ENCODE assay signal across 12 cellular contexts in genomic region chr2:68750592-68751396, GRCh38. TPM values are rescaled to one million over a fixed set of nuclear protein-coding genes. Genes with fewer than 3 reads are reported as not detected.
DNase-seq lines count a peak whose midpoint lies in the region; ATAC-seq and TF ChIP-seq lines count a peak whose summit lies in the region.
"Had no signal": no experiment of that assay in that cellular context is flagged by ENCODE, and none has a peak within 500 bp of the region (broad histone marks: within the 10 kb centered on the region; RNA-seq: fewer than 3 reads in every experiment).

No MANE protein-coding gene starts in this region.

- peaks cover 48% of the 10 kb centered on the region for H3K4me1 ChIP-seq in OCI-LY1 (ENCODE audit: insufficient read depth, low read length, severe bottlenecking)
- peaks cover 64 to 100% (median 88%) of the 10 kb centered on the region in 6 donors for H3K4me1 ChIP-seq in spleen
- peaks cover 0 to 8% (median 1%) of the 10 kb centered on the region in 4 donors for H3K4me1 ChIP-seq in tibial artery

- no peak for ATAC-seq in central memory CD8-positive, alpha-beta T cell (replicated peaks; ENCODE audit: extremely low read depth, poor library complexity, severe bottlenecking)
- no peak for ATAC-seq in GM19452 (IDR thresholded peaks at IDR 0.05; ENCODE audit: unreplicated experiment)

- H3K9me3 Mint-ChIP-seq in activated naive CD4-positive, alpha-beta T cell treated with anti-CD3 and anti-CD28 coated beads, Interleukin-2, amount 50 U/mL, for 24 hours, result no peaks in the 10 kb centered on the region
- no peaks in the 10 kb centered on the region for H3K9me3 Mint-ChIP-seq in central memory CD8-positive, alpha-beta T cell

- peak overlapping the region; percentile 37; the same call in 1 of the 2 replicates for H3K9ac ChIP-seq in OCI-LY1 (ENCODE audit: low read length)

- TF ChIP-seq CTCF in OCI-LY1 (IDR thresholded peaks at IDR 0.05; ENCODE audit: low read length) (no peak), spleen (IDR thresholded peaks at IDR 0.05 in 8 of 11, conservative IDR thresholded peaks at IDR 0.05 in 3 of 11) (no peak), tibial artery (IDR thresholded peaks at IDR 0.05) (no peak)

- no peaks in the 10 kb centered on the region for H3K9me2 ChIP-seq in OCI-LY1 (ENCODE audit: low read depth, low read length)

- TF ChIP-seq POLR2A in spleen (IDR thresholded peaks at IDR 0.05), result no peak

- H3K27ac ChIP-seq in OCI-LY1 (ENCODE audit: low read depth, low read length, poor library complexity, severe bottlenecking) (peak overlapping the region; percentile 66), spleen (peak overlapping the region; percentile 17 to 78 (median 68)), tibial artery (no peak overlapping the region)
- H3K27ac ChIP-seq: gastroesophageal sphincter, SK-N-MC, transverse colon had no signal

- peaks cover 32% of the 10 kb centered on the region for H3K79me2 ChIP-seq in OCI-LY1 (ENCODE audit: insufficient read depth, low read length)

- no peak overlapping the region for H2AFZ ChIP-seq in OCI-LY1 (ENCODE audit: low read length)

- H3K27me3 Mint-ChIP-seq in activated naive CD4-positive, alpha-beta T cell treated with anti-CD3 and anti-CD28 coated beads, Interleukin-2, amount 50 U/mL, for 24 hours, result no peaks in the 10 kb centered on the region
- H3K27me3 Mint-ChIP-seq in central memory CD8-positive, alpha-beta T cell, result no peaks in the 10 kb centered on the region

- no peaks in the 10 kb centered on the region for H3K27me3 ChIP-seq in OCI-LY1 (ENCODE audit: insufficient read depth, low read length)
- no peaks in the 10 kb centered on the region for H3K27me3 ChIP-seq in spleen (replicated peaks in 1 of 7)
- no peaks in the 10 kb centered on the region for H3K27me3 ChIP-seq in tibial artery
- H3K27me3 ChIP-seq: gastroesophageal sphincter, transverse colon had no signal

- H3K4me3 Mint-ChIP-seq in activated naive CD4-positive, alpha-beta T cell treated with anti-CD3 and anti-CD28 coated beads, Interleukin-2, amount 50 U/mL, for 24 hours, result no peak overlapping the region
- no peak overlapping the region for H3K4me3 Mint-ChIP-seq in central memory CD8-positive, alpha-beta T cell
- H3K4me3 Mint-ChIP-seq: WTC11 had no signal

- intact Hi-C loops in spleen (cut with DNase I; ENCODE audit: low total_unique reads), result no loop called here
- intact Hi-C loops in tibial artery (cut with DNase I; ENCODE audit: low total_unique reads), result loop anchor here (5.0 kb wide), 3 partner anchors 87 to 177 kb away; no protein-coding TSS in a partner anchor

- H3K4me2 ChIP-seq in OCI-LY1 (ENCODE audit: low read length), result no peak overlapping the region; the same call in 1 of the 2 replicates

- H3K4me3 ChIP-seq in OCI-LY1 (ENCODE audit: low read depth, low read length, poor library complexity, severe bottlenecking) (no peak overlapping the region), spleen (no peak overlapping the region), tibial artery (no peak overlapping the region)
- H3K4me3 ChIP-seq: gastroesophageal sphincter, SK-N-MC, transverse colon had no signal

- peaks cover 39% of the 10 kb centered on the region for H3K36me3 ChIP-seq in OCI-LY1 (ENCODE audit: insufficient read depth, low read length)
- peaks cover 0 to 17% (median 0%) of the 10 kb centered on the region in 6 donors for H3K36me3 ChIP-seq in spleen
- H3K36me3 ChIP-seq in tibial artery, result no peaks in the 10 kb centered on the region
- H3K36me3 ChIP-seq: gastroesophageal sphincter, transverse colon had no signal

- 87 to 93% (median 93%) methylated on average over 12 of the region's 12 CpGs for whole genome bisulfite sequencing in spleen, 5 donors

- H3F3A ChIP-seq in OCI-LY1 (ENCODE audit: insufficient read depth, low read length), result peaks cover 3% of the 10 kb centered on the region; the same call in 1 of the 2 replicates

- peaks cover 92% of the 10 kb centered on the region for H3K4me1 Mint-ChIP-seq in activated naive CD4-positive, alpha-beta T cell treated with anti-CD3 and anti-CD28 coated beads, Interleukin-2, amount 50 U/mL, for 24 hours
- peaks cover 84% of the 10 kb centered on the region for H3K4me1 Mint-ChIP-seq in central memory CD8-positive, alpha-beta T cell

- no peak for DNase-seq in activated naive CD4-positive, alpha-beta T cell (lab: John Stamatoyannopoulos, UW)
- no peak for DNase-seq in central memory CD8-positive, alpha-beta T cell (ENCODE audit: low spot score in 2 of 2)
- DNase-seq in spleen, result no peak
- no peak for DNase-seq in NCI-H146 treated with DMSO at 0.1 percent for 48 hours (lab: John Stamatoyannopoulos, UW; ENCODE audit: unreplicated experiment)
- DNase-seq in tibial artery, result no peak

- H3K36me3 Mint-ChIP-seq in activated naive CD4-positive, alpha-beta T cell treated with anti-CD3 and anti-CD28 coated beads, Interleukin-2, amount 50 U/mL, for 24 hours, result peaks cover 23% of the 10 kb centered on the region
- peaks cover 27% of the 10 kb centered on the region for H3K36me3 Mint-ChIP-seq in central memory CD8-positive, alpha-beta T cell (ENCODE audit: insufficient read depth)

- H3K27ac Mint-ChIP-seq in activated naive CD4-positive, alpha-beta T cell treated with anti-CD3 and anti-CD28 coated beads, Interleukin-2, amount 50 U/mL, for 24 hours, result peak overlapping the region; percentile 94
- H3K27ac Mint-ChIP-seq in central memory CD8-positive, alpha-beta T cell (ENCODE audit: low read depth), result peak overlapping the region; percentile 76

- no peaks in the 10 kb centered on the region for H4K20me1 ChIP-seq in OCI-LY1 (ENCODE audit: insufficient read depth, low read length)

- H3K9me3 ChIP-seq in OCI-LY1 (ENCODE audit: low read length), result no peaks in the 10 kb centered on the region
- no peaks in the 10 kb centered on the region for H3K9me3 ChIP-seq in spleen
- H3K9me3 ChIP-seq in tibial artery, result no peaks in the 10 kb centered on the region
- H3K9me3 ChIP-seq: gastroesophageal sphincter, transverse colon had no signal

RNA-seq across cellular contexts. Expression of gene ARHGAP25, which starts 16.2 kb away (rescaled TPM):
- 100 to 1,000 TPM; 119 to 173 (median 144) TPM for total RNA-seq in spleen
- 100 to 1,000 TPM in 2 of 3 donors, 10 to 100 TPM in 1; 72.0 to 111 (median 103) TPM for polyA plus RNA-seq in spleen

Comparison
In these comparisons a context has a peak if more than half of its experiments do, and no peak if none do; other contexts are left out.
1. H3K27ac ChIP-seq: peak in OCI-LY1 (single experiment) and spleen (8 of 8); none in tibial artery (0 of 2).